ENCODE assay signal across 8 cellular contexts in the genomic region with DNA sequence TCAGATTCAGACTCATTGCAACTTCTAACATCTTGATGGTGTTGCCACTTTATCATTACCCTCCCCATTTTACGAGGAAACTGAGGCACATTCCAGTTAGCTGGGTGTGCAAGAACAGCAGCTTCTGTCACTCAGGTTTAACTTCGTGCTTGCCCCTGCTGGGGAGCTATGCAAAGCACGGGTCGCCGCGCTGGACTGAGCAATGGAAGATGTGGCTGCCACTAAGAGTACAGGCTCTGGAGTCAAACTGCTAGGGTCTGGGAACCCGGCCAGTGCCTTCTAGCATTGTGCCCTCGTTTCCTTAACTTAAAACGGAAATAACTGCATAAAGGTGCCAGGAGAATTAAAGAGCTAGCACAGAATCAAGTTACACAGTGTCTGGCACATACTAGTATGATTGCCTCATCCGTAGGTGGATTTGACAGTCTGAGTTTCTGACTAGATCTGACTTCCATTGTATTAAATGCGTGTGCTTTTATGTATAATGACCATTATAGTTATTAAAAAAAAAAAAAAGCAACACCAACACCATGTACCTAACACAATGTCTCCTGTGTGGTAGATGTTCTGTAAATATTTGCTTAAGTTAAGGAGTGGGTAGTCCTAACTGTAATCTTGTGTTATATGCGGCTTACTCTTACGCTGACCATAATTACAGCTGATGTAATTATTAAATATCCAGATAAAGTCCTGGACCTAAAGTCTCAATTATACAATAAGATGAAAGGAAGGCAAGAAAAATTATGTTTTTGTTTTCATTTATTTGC. TPM values are rescaled to one million over a fixed set of nuclear protein-coding genes. Genes with fewer than 3 reads are reported as not detected.
DNase-seq lines count a peak whose midpoint lies in the region; ATAC-seq and TF ChIP-seq lines count a peak whose summit lies in the region.

No MANE protein-coding gene starts in this region.

- peak overlapping the region; percentile 90 for H3K4me3 Mint-ChIP-seq in CD4-positive, alpha-beta T cell
- peak overlapping the region; percentile 90 to 96 for H3K4me3 Mint-ChIP-seq in activated T-cell treated with anti-CD3 and anti-CD28 coated beads, Interleukin-2, amount 50 U/mL, for 72 hours
- H3K4me3 Mint-ChIP-seq in nephron progenitor cell: peak overlapping the region; percentile 84

- peak; percentile 65 for ATAC-seq in CD4-positive, alpha-beta T cell (ENCODE audit: poor library complexity)
- peak; percentile 78 for ATAC-seq in GM19043 (IDR thresholded peaks at IDR 0.05; ENCODE audit: low read depth, unreplicated experiment)
- ATAC-seq in HG03159 (IDR thresholded peaks at IDR 0.05; ENCODE audit: unreplicated experiment): peak; percentile 81
- peak; percentile 72 to 74 for ATAC-seq in activated T-cell treated with anti-CD3 and anti-CD28 coated beads, Interleukin-2, amount 50 U/mL, for 72 hours (replicated peaks in 1 of 2)

- H3K27ac ChIP-seq in CD4-positive, alpha-beta T cell (ENCODE audit: low read depth, low read length): no peak overlapping the region
- peak overlapping the region; percentile 95 for H3K27ac ChIP-seq in thymus (ENCODE audit: low read depth)

- CTCF ChIA-PET in CD4-positive, alpha-beta T cell (lab: Charles Lee): no interaction called here

- peaks cover 19% of the 10 kb centered on the region for H3K9me3 ChIP-seq in CD4-positive, alpha-beta T cell (ENCODE audit: control insufficient read depth, low read length)
- no peaks in the 10 kb centered on the region for H3K9me3 ChIP-seq in thymus (ENCODE audit: control insufficient read depth)

- peaks cover 9% of the 10 kb centered on the region for H3K36me3 ChIP-seq in thymus (ENCODE audit: control insufficient read depth, insufficient read depth)

- peaks cover 2% of the 10 kb centered on the region for H3K9me3 Mint-ChIP-seq in CD4-positive, alpha-beta T cell
- peaks cover 3 to 9% of the 10 kb centered on the region in 2 donors for H3K9me3 Mint-ChIP-seq in activated T-cell treated with anti-CD3 and anti-CD28 coated beads, Interleukin-2, amount 50 U/mL, for 72 hours
- peaks cover 52% of the 10 kb centered on the region for H3K9me3 Mint-ChIP-seq in nephron progenitor cell

- peak; percentile 8 for TF ChIP-seq CTCF in CD4-positive, alpha-beta T cell (IDR thresholded peaks at IDR 0.05)
- TF ChIP-seq CTCF in nephron progenitor cell (IDR thresholded peaks at IDR 0.05): no peak

- intact Hi-C loops in CD4-positive, alpha-beta T cell (cut with DNase I, micrococcal nuclease): loop anchor here in 1 of 2 experiments (10.0 kb wide), 1 partner anchor 233 kb away; no protein-coding TSS in a partner anchor

- DNase-seq in CD4-positive, alpha-beta T cell: peak in 9 of 10 experiments; percentile 20 to 56 (median 35)
- DNase-seq in NCI-H748 treated with DMSO at 0.1 percent for 48 hours (lab: John Stamatoyannopoulos, UW): peak; percentile 3
- peak; percentile 65 to 68 for DNase-seq in activated T-cell treated with anti-CD3 and anti-CD28 coated beads, Interleukin-2, amount 50 U/mL, for 72 hours
- peak; percentile 69 for DNase-seq in fibroblast of peridontal ligament (ENCODE audit: extremely low read depth)
- DNase-seq in nephron progenitor cell: no peak

- H3K27me3 ChIP-seq in CD4-positive, alpha-beta T cell (ENCODE audit: control insufficient read depth, insufficient read depth, low read length): no peaks in the 10 kb centered on the region
- no peaks in the 10 kb centered on the region for H3K27me3 ChIP-seq in thymus (ENCODE audit: control insufficient read depth, insufficient read depth)

- POLR2A ChIA-PET in CD4-positive, alpha-beta T cell (lab: Charles Lee): interaction anchor here (1.0 to 1.2 kb wide), 3 partner anchors 33 to 123 kb away, joined by 3 to 6 read pairs (median 4); partner anchors contain the start of gene RASSF4

- H3K27me3 Mint-ChIP-seq in CD4-positive, alpha-beta T cell: no peaks in the 10 kb centered on the region
- H3K27me3 Mint-ChIP-seq in activated T-cell treated with anti-CD3 and anti-CD28 coated beads, Interleukin-2, amount 50 U/mL, for 72 hours (ENCODE audit: low read depth): no peaks in the 10 kb centered on the region
- H3K27me3 Mint-ChIP-seq in nephron progenitor cell (ENCODE audit: low read depth, poor library complexity): peaks cover 22% of the 10 kb centered on the region

- H3K36me3 Mint-ChIP-seq in CD4-positive, alpha-beta T cell (ENCODE audit: low read depth): peaks cover 50% of the 10 kb centered on the region
- peaks cover 13 to 41% of the 10 kb centered on the region in 2 donors for H3K36me3 Mint-ChIP-seq in activated T-cell treated with anti-CD3 and anti-CD28 coated beads, Interleukin-2, amount 50 U/mL, for 72 hours (ENCODE audit: insufficient read depth in 2 of 2)
- H3K36me3 Mint-ChIP-seq in nephron progenitor cell (ENCODE audit: low read depth): peaks cover 64% of the 10 kb centered on the region

- H3K27ac Mint-ChIP-seq in CD4-positive, alpha-beta T cell: peak overlapping the region; percentile 91
- H3K27ac Mint-ChIP-seq in activated T-cell treated with anti-CD3 and anti-CD28 coated beads, Interleukin-2, amount 50 U/mL, for 72 hours: peak overlapping the region; percentile 94
- peak overlapping the region; percentile 22 for H3K27ac Mint-ChIP-seq in nephron progenitor cell

- WGBS in thymus: 21% methylated on average over 13 of the region's 13 CpGs

- H3K4me1 Mint-ChIP-seq in CD4-positive, alpha-beta T cell (ENCODE audit: low read depth): peaks cover 32% of the 10 kb centered on the region
- peaks cover 30% of the 10 kb centered on the region for H3K4me1 Mint-ChIP-seq in activated T-cell treated with anti-CD3 and anti-CD28 coated beads, Interleukin-2, amount 50 U/mL, for 72 hours (ENCODE audit: low read depth)
- H3K4me1 Mint-ChIP-seq in nephron progenitor cell: peaks cover 28% of the 10 kb centered on the region

- H3K4me3 ChIP-seq in thymus (ENCODE audit: low read length): peak overlapping the region; percentile 76

- H3K4me1 ChIP-seq in thymus (ENCODE audit: control insufficient read depth, insufficient read depth, low read length): peaks cover 14% of the 10 kb centered on the region

RNA-seq across cellular contexts. Expression of gene ZNF22, which starts 0.8 kb away (rescaled TPM):
- 10 to 100 TPM; 14.1 to 15.3 TPM for total RNA-seq in CD4-positive, alpha-beta T cell
- 10 to 100 TPM; 34.8 to 44.0 TPM for total RNA-seq in activated T-cell treated with anti-CD3 and anti-CD28 coated beads, Interleukin-2, amount 50 U/mL, for 72 hours
- 51.7 TPM for polyA plus RNA-seq in thymus

RNA-seq across cellular contexts. Expression of gene DEPP1, which starts 23.0 kb away (rescaled TPM):
- not detected for total RNA-seq in CD4-positive, alpha-beta T cell
- total RNA-seq in activated T-cell treated with anti-CD3 and anti-CD28 coated beads, Interleukin-2, amount 50 U/mL, for 72 hours: 1 to 10 TPM in 1 of 2 donors, under 1 TPM in 1; 0.23 to 1.4 TPM
- polyA plus RNA-seq in thymus: 51.6 TPM

RNA-seq across cellular contexts. Expression of gene RASSF4, which starts 42.0 kb away (rescaled TPM):
- 1 to 10 TPM in 1 of 2 experiments, under 1 TPM in 1; 0.88 to 1.4 TPM for total RNA-seq in CD4-positive, alpha-beta T cell
- 1 to 10 TPM; 2.6 to 2.8 TPM for total RNA-seq in activated T-cell treated with anti-CD3 and anti-CD28 coated beads, Interleukin-2, amount 50 U/mL, for 72 hours
- polyA plus RNA-seq in thymus: 50.0 TPM

Comparison
In these comparisons a context has a peak if more than half of its experiments do, and no peak if none do; other contexts are left out.
1. H3K27ac Mint-ChIP-seq: peak in every context shown above with its lines; median percentile 94 in activated T-cell treated with anti-CD3 and anti-CD28 coated beads, Interleukin-2, amount 50 U/mL, for 72 hours; 91 in CD4-positive, alpha-beta T cell; 22 in nephron progenitor cell.